8 cellular contexts compared by ENCODE assay signal in the genomic region with DNA sequence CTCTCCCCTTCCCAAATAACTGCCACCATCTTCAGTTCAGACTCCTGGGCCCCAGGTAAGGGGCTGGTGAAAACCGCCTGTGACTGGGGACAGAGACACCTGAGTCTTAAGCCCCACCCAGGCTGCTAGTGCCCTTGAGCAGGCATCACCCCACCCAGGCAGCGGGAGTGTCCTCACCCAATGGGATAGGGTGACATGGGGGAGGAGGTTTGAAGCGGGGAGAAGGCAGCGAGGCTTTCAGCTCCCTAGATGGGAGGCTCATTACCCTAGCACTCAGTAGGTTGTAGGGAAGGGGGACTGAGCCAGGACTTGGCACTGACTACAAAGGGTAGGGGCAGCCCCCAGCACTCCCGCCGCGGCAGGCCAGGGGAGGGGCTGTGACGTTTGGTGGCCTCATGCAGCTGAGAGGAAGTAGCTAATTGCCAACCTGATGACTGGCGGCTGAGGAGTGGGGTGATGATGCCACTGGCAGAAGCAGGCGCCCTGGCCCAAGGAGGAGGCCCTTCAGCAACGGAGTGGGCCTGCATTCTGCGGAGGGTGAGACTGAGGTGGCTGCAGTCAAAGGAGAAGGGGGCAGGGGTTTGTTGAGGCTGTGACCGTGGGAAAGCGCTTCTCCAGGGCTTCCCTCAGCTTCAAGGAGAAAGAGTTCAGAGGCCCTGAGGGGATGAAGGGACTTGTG.
DNase-seq lines count a peak whose midpoint lies in the region; ATAC-seq, FAIRE-seq and TF ChIP-seq lines count a peak whose summit lies in the region.

No MANE protein-coding gene starts in this region.

- H3K9me3 Mint-ChIP-seq in activated T-helper 17 cell treated with anti-CD3 and anti-CD28 coated beads, Interleukin-2, amount 50 U/mL, for 72 hours: no peaks in the 10 kb centered on the region

- no peaks in the 10 kb centered on the region for H3K9me3 ChIP-seq in A549

- CTCF ChIA-PET in A549 (lab: Yijun Ruan, JAX): interaction anchor here (0.7 to 2.4 kb wide), 7 partner anchors 10 to 226 kb away, joined by 3 to 8 read pairs (median 7); no protein-coding TSS in a partner anchor

- H3K4me1 ChIP-seq in A549: peaks cover 47% of the 10 kb centered on the region

- ATAC-seq in A549 (no peak), GM18867 (IDR thresholded peaks at IDR 0.05; ENCODE audit: unreplicated experiment) (peak; percentile 59)
- peak; percentile 52 for ATAC-seq in activated T-helper 17 cell treated with anti-CD3 and anti-CD28 coated beads, Interleukin-2, amount 50 U/mL, for 72 hours (replicated peaks)

- H3K4me3 Mint-ChIP-seq in activated T-helper 17 cell treated with anti-CD3 and anti-CD28 coated beads, Interleukin-2, amount 50 U/mL, for 72 hours: peak overlapping the region; percentile 66

- H3K27ac ChIP-seq in A549: peak overlapping the region; percentile 100

- no peaks in the 10 kb centered on the region for H3K36me3 Mint-ChIP-seq in activated T-helper 17 cell treated with anti-CD3 and anti-CD28 coated beads, Interleukin-2, amount 50 U/mL, for 72 hours (ENCODE audit: low read depth)

- peak overlapping the region; percentile 100; the same call in 2 of the 3 replicates for H3K4me2 ChIP-seq in A549

- peaks cover 20% of the 10 kb centered on the region for H3K27me3 Mint-ChIP-seq in activated T-helper 17 cell treated with anti-CD3 and anti-CD28 coated beads, Interleukin-2, amount 50 U/mL, for 72 hours

- no peak for TF ChIP-seq POLR2A in A549 (IDR thresholded peaks at IDR 0.05; ENCODE audit: low read length)

- no peak for TF ChIP-seq EP300 in A549 (IDR thresholded peaks at IDR 0.05)

- TF ChIP-seq RAD21 in A549 (conservative IDR thresholded peaks at IDR 0.05 in 1 of 2, IDR thresholded peaks at IDR 0.05 in 1 of 2): no peak

- DNase-seq in A549 (ENCODE audit: low read depth in 1 of 2, low spot score in 1 of 2): no peak
- DNase-seq in NCI-H1105 (lab: John Stamatoyannopoulos, UW): peak; percentile 91
- DNase-seq in posterior vena cava (ENCODE audit: low spot score): peak; percentile 75
- no peak for DNase-seq in cortex of kidney (lab: John Stamatoyannopoulos, UW)
- DNase-seq in NCI-H2227 treated with DMSO at 0.1 percent for 48 hours (lab: John Stamatoyannopoulos, UW): no peak
- DNase-seq in head of caudate nucleus: no peak

- FAIRE-seq in A549 (lab: Jason Lieb, UNC): no peak

- H3K4me1 Mint-ChIP-seq in activated T-helper 17 cell treated with anti-CD3 and anti-CD28 coated beads, Interleukin-2, amount 50 U/mL, for 72 hours: no peaks in the 10 kb centered on the region

- no peak overlapping the region for H3K4me3 ChIP-seq in A549

- intact Hi-C loops in posterior vena cava (cut with DNase I): loop anchor here in 1 of 2 donors (5.0 kb wide), 2 partner anchors 57 to 382 kb away; no protein-coding TSS in a partner anchor
- intact Hi-C loops in head of caudate nucleus (cut with DNase I): loop anchor here (10.0 kb wide), 1 partner anchor 226 kb away; a partner anchor contains a TSS

- 82% methylated on average over 14 of the region's 14 CpGs for WGBS in A549 (ENCODE audit: missing lambda C conversion rate)

- TF ChIP-seq CTCF in A549 (IDR thresholded peaks at IDR 0.05): no peak

- POLR2A ChIA-PET in A549 (lab: Yijun Ruan, JAX): interaction anchor here (1.0 kb wide), 1 partner anchor 9 kb away, joined by 3 read pairs; no protein-coding TSS in a partner anchor

- H3K27ac Mint-ChIP-seq in activated T-helper 17 cell treated with anti-CD3 and anti-CD28 coated beads, Interleukin-2, amount 50 U/mL, for 72 hours: peak overlapping the region; percentile 59

TF ChIP-seq in A549, 52 proteins besides CTCF, POLR2A, EP300 and RAD21:
- TF ChIP-seq MAZ (IDR thresholded peaks at IDR 0.05; ENCODE audit: borderline replicate concordance, low read depth, low read length) (no peak), MAFK (IDR thresholded peaks at IDR 0.05; ENCODE audit: partially characterized antibody) (no peak), KDM1A (IDR thresholded peaks at IDR 0.05; ENCODE audit: low read depth) (no peak), RFX5 (IDR thresholded peaks at IDR 0.05) (no peak), ZNF302 (CRISPR knock-in tag; IDR thresholded peaks at IDR 0.05) (no peak), NR3C1 (IDR thresholded peaks at IDR 0.05) (no peak), FOXS1 (CRISPR knock-in tag; IDR thresholded peaks at IDR 0.05) (no peak), HEYL (CRISPR knock-in tag; IDR thresholded peaks at IDR 0.05) (no peak)
- TF ChIP-seq, protein P1, sequence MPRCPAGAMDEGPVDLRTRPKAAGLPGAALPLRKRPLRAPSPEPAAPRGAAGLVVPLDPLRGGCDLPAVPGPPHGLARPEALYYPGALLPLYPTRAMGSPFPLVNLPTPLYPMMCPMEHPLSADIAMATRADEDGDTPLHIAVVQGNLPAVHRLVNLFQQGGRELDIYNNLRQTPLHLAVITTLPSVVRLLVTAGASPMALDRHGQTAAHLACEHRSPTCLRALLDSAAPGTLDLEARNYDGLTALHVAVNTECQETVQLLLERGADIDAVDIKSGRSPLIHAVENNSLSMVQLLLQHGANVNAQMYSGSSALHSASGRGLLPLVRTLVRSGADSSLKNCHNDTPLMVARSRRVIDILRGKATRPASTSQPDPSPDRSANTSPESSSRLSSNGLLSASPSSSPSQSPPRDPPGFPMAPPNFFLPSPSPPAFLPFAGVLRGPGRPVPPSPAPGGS (IDR thresholded peaks at IDR 0.05): no peak

Comparison
In these comparisons a context has a peak if more than half of its experiments do, and no peak if none do; other contexts are left out.
1. ATAC-seq: peak in GM18867 (single experiment) and activated T-helper 17 cell treated with anti-CD3 and anti-CD28 coated beads, Interleukin-2, amount 50 U/mL, for 72 hours (single experiment); none in A549 (0 of 2).
2. DNase-seq: peak in NCI-H1105 (single experiment) and posterior vena cava (single experiment); none in A549 (0 of 2), cortex of kidney (single experiment), NCI-H2227 treated with DMSO at 0.1 percent for 48 hours (single experiment) and head of caudate nucleus (0 of 42).